ENCODE assay signal across 8 cellular contexts in the genomic region with DNA sequence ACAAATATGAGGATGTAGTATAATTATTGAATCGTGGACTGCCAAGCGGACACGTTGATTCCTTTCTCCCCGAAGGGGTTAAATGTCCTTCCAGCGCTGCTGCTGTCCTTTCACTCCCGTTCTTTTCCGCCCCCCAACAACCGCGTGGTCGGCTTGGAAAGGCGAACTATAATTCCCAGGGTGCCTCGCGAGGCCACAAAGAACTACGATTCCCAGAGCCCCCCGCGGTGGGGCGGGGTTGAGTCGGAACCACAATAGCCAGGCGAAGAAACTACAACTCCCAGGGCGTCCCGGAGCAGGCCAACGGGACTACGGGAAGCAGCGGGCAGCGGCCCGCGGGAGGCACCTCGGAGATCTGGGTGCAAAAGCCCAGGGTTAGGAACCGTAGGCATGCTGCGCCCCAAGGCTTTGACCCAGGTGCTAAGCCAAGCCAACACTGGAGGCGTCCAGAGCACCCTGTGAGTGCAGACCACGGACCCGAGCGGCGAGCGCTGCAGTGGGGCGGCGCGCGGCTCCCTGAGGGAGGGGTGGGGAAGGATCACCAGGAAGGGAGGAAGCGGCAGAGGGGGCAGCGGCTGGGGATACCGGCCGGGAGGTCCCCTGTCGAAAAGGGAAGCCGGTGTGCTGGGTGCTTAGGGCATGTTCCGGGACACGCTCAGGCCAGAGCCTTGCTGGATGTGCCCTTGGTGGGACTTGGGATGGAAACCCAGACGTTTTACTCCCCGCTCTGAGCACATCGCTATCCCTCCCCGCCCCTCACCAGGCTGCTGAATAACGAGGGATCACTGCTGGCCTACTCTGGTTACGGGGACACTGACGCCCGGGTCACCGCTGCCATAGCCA. TPM values are rescaled to one million over a fixed set of nuclear protein-coding genes. Genes with fewer than 3 reads are reported as not detected.
DNase-seq lines count a peak whose midpoint lies in the region; ATAC-seq and TF ChIP-seq lines count a peak whose summit lies in the region.

TSS of gene LAMTOR2 (plus strand) at position 283 of the 843 bp plus-strand sequence. CDS start at position 391, 108 bp downstream.

- DNase-seq in NCI-H748 (lab: John Stamatoyannopoulos, UW; ENCODE audit: unreplicated experiment) (peak; percentile 99), left lung (peak; percentile 98)
- peak; percentile 96 for DNase-seq in activated CD4-positive, alpha-beta T cell treated with anti-CD3 and anti-CD28 coated beads, Interleukin-2, amount 50 U/mL, for 1 hour
- DNase-seq in stimulated activated CD4-positive, alpha-beta T cell treated with anti-CD3 and anti-CD28 coated beads, Interleukin-2, amount 100 ng/mL, for 48 hours, result peak; percentile 93 to 94

- H3K27me3 Mint-ChIP-seq in dendritic cell treated with granulocyte-macrophage colony-stimulating factor and Interleukin-4, amounts not matched to agents 40 ng/mL and 50 ng/mL, for 4 days, result no peaks in the 10 kb centered on the region

- H3K4me1 Mint-ChIP-seq in dendritic cell treated with granulocyte-macrophage colony-stimulating factor and Interleukin-4, amounts not matched to agents 40 ng/mL and 50 ng/mL, for 4 days (ENCODE audit: low read depth), result peaks cover 53% of the 10 kb centered on the region

- peaks cover 41% of the 10 kb centered on the region for H3K4me1 ChIP-seq in BLaER1
- H3K4me1 ChIP-seq in left lung, result peaks cover 7 to 29% of the 10 kb centered on the region in 2 donors

- peak within 1 kb of the TSS; percentile 91 for H3K9ac ChIP-seq in BLaER1

- peaks cover 18% of the 10 kb centered on the region; the same call in 1 of the 2 replicates for H4K20me1 ChIP-seq in BLaER1

- H3K27me3 ChIP-seq in BLaER1, result no peaks in the 10 kb centered on the region
- no peaks in the 10 kb centered on the region for H3K27me3 ChIP-seq in left lung

- H3K9me3 ChIP-seq in BLaER1 (no peaks in the 10 kb centered on the region), left lung (no peaks in the 10 kb centered on the region)

- peak within 1 kb of the TSS; percentile 87 for H3K4me2 ChIP-seq in BLaER1

- H3K36me3 ChIP-seq in BLaER1 (peaks cover 38% of the 10 kb centered on the region), left lung (peaks cover 0 to 19% of the 10 kb centered on the region in 2 donors)

- H3K36me3 Mint-ChIP-seq in dendritic cell treated with granulocyte-macrophage colony-stimulating factor and Interleukin-4, amounts not matched to agents 40 ng/mL and 50 ng/mL, for 4 days (ENCODE audit: low read depth), result peaks cover 77% of the 10 kb centered on the region

- H3K4me3 ChIP-seq in BLaER1 (peak within 1 kb of the TSS; percentile 91), left lung (peak within 1 kb of the TSS; percentile 59 to 63)

- H3K9me3 Mint-ChIP-seq in dendritic cell treated with granulocyte-macrophage colony-stimulating factor and Interleukin-4, amounts not matched to agents 40 ng/mL and 50 ng/mL, for 4 days, result no peaks in the 10 kb centered on the region

- ATAC-seq in GM19351 (IDR thresholded peaks at IDR 0.05; ENCODE audit: unreplicated experiment) (peak; percentile 75), HG03521 (IDR thresholded peaks at IDR 0.05; ENCODE audit: unreplicated experiment) (peak; percentile 63), left lung (peak; percentile 93)

- H3K27ac Mint-ChIP-seq in dendritic cell treated with granulocyte-macrophage colony-stimulating factor and Interleukin-4, amounts not matched to agents 40 ng/mL and 50 ng/mL, for 4 days, result peak within 1 kb of the TSS; percentile 97

- intact Hi-C loops in dendritic cell treated with granulocyte-macrophage colony-stimulating factor and Interleukin-4, amounts not matched to agents 40 ng/mL and 50 ng/mL, for 4 days (cut with micrococcal nuclease), result loop anchor here (1.0 to 2.0 kb wide), 3 partner anchors 28 to 36 kb away; partner anchors contain the start of genes MEX3A and SSR2
- intact Hi-C loops in left lung (cut with DNase I), result no loop called here

- peak within 1 kb of the TSS; percentile 99 for H3K4me3 Mint-ChIP-seq in dendritic cell treated with granulocyte-macrophage colony-stimulating factor and Interleukin-4, amounts not matched to agents 40 ng/mL and 50 ng/mL, for 4 days

- H3K27ac ChIP-seq in BLaER1, result peak within 1 kb of the TSS; percentile 98
- peak within 1 kb of the TSS; percentile 92 for H3K27ac ChIP-seq in left lung

- no peak for TF ChIP-seq CTCF in left lung (IDR thresholded peaks at IDR 0.05)

RNA-seq across cellular contexts. Expression of gene LAMTOR2, which starts in this region (rescaled TPM):
- 10 to 100 TPM; 65.4 to 71.0 TPM for total RNA-seq in left lung

Comparison
In these comparisons a context has a peak if more than half of its experiments do, and no peak if none do; other contexts are left out.
1. Peak in every context shown above with its lines: DNase-seq, ATAC-seq, H3K4me3 ChIP-seq and H3K27ac ChIP-seq.